In the genomic region with DNA sequence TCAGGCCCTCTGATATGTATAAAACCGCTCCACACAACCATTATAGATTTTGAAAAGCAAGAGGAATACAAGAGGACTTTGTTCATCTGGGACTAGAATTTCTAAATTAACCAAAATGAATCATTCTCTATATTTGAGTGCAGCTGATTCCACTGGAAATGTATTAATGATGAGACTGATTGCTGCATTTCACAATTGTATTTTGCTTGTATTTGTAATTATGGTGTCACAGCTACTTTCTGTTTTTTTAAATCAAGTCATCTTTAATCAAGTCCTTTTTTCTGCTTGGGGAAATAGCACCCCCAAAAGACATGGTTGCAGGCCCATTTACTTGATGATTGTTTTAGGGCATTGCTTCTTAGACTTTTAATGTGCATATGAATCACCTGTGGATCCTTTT, we compare ENCODE assay signal across 16 cellular contexts.
"Had no signal": no experiment of that assay in that cellular context is flagged by ENCODE, and none has a peak within 500 bp of the region (broad histone marks: within the 10 kb centered on the region; RNA-seq: fewer than 3 reads in every experiment).

No MANE protein-coding gene starts in this region.

- H3K27me3 ChIP-seq: adrenal gland, heart right ventricle, tibial artery, vagina had no signal

- ATAC-seq: activated CD4-positive, CD25-positive, alpha-beta regulatory T cell treated with anti-CD3 and anti-CD28 coated beads, Interleukin-2, amount 50 U/mL, for 24 hours; heart right ventricle; left ventricle myocardium superior had no signal

- H3K79me2 ChIP-seq: parathyroid adenoma had no signal

- H2AFZ ChIP-seq: parathyroid adenoma had no signal

- H3K9ac ChIP-seq: parathyroid adenoma had no signal

- H3K9me3 ChIP-seq: adrenal gland, heart right ventricle, tibial artery, vagina had no signal

- H3K4me3 ChIP-seq: adrenal gland, heart right ventricle, tibial artery, vagina had no signal

- DNase-seq: activated naive CD4-positive, alpha-beta T cell treated with anti-CD3 and anti-CD28 coated beads, Interleukin-2, amount 50 U/mL, for 16 hours; activated T-cell treated with anti-CD3 and anti-CD28 coated beads, Interleukin-2, amount 50 U/mL, for 1 hour; adrenal gland; central memory CD4-positive, alpha-beta T cell; cortex of kidney; effector memory CD4-positive, alpha-beta T cell; heart right ventricle; left ventricle myocardium superior; stimulated activated CD4-positive, alpha-beta T cell treated with anti-CD3 and anti-CD28 coated beads, Interleukin-15, amount 100 ng/mL, for 24 hours; tibial artery had no signal

- FAIRE-seq: keratinocyte had no signal

- H3K27ac ChIP-seq: adrenal gland, epithelial cell of prostate, heart right ventricle, parathyroid adenoma, tibial artery, vagina had no signal

- H3K27ac Mint-ChIP-seq: T-helper 2 cell treated with Interferon-gamma antibody and Interleukin-4, amounts not matched to agents 5 μg/mL and 100 μg/mL, for 36 hours had no signal

- H3K4me1 ChIP-seq: adrenal gland, heart right ventricle, parathyroid adenoma, tibial artery, vagina had no signal

- H3K9me3 Mint-ChIP-seq: T-helper 2 cell treated with Interferon-gamma antibody and Interleukin-4, amounts not matched to agents 5 μg/mL and 100 μg/mL, for 36 hours had no signal

- H3K4me3 Mint-ChIP-seq: T-helper 2 cell treated with Interferon-gamma antibody and Interleukin-4, amounts not matched to agents 5 μg/mL and 100 μg/mL, for 36 hours had no signal

- H3K36me3 ChIP-seq: adrenal gland, vagina had no signal
